ENCODE assay signal across 11 cellular contexts in genomic region chr2:181680055-181680936, GRCh38. TPM values are rescaled to one million over a fixed set of nuclear protein-coding genes. Genes with fewer than 3 reads are reported as not detected.
DNase-seq lines count a peak whose midpoint lies in the region; ATAC-seq and TF ChIP-seq lines count a peak whose summit lies in the region.
"Had no signal": no experiment of that assay in that cellular context is flagged by ENCODE, and none has a peak within 500 bp of the region (broad histone marks: within the 10 kb centered on the region; RNA-seq: fewer than 3 reads in every experiment).

Gene NEUROD1 (minus strand): TSS chr2:181680517. CDS start chr2:181678860, 1,657 bp downstream.

- H3K36me3 ChIP-seq in tibial artery, result no peaks in the 10 kb centered on the region
- H3K36me3 ChIP-seq: BLaER1, Peyer's patch, upper lobe of left lung had no signal

- peak within 1 kb of the TSS in 1 of 2 donors; percentile 14 for H3K4me3 ChIP-seq in tibial artery
- H3K4me3 ChIP-seq: BLaER1 had no signal

- TF ChIP-seq CTCF in endothelial cell (IDR thresholded peaks at IDR 0.05; ENCODE audit: unreplicated experiment) (no peak), tibial artery (IDR thresholded peaks at IDR 0.05) (no peak)

- H3K4me1 ChIP-seq in tibial artery, result peaks cover 0 to 40% (median 31%) of the 10 kb centered on the region in 4 donors
- H3K4me1 ChIP-seq: BLaER1 had no signal

- peak; percentile 51 for DNase-seq in activated CD4-positive, alpha-beta T cell treated with anti-CD3 and anti-CD28 coated beads for 36 hours
- no peak for DNase-seq in activated CD4-positive, alpha-beta T cell treated with anti-CD3 and anti-CD28 coated beads, Interleukin-2, amount 50 U/mL, for 4 hours
- peak; percentile 64 for DNase-seq in NCI-H510A treated with DMSO at 0.1 percent for 48 hours (lab: John Stamatoyannopoulos, UW)
- no peak for DNase-seq in endothelial cell (ENCODE audit: low spot score)
- peak; percentile 34 for DNase-seq in stimulated activated CD8-positive, alpha-beta memory T cell treated with anti-CD3 and anti-CD28 coated beads, Interleukin-4, amount 100 ng/mL, for 48 hours
- no peak for DNase-seq in tibial artery
- no peak for DNase-seq in SIG-M5 (lab: John Stamatoyannopoulos, UW)

- peaks cover 0 to 6% (median 0%) of the 10 kb centered on the region in 3 donors for H3K9me3 ChIP-seq in tibial artery
- H3K9me3 ChIP-seq: Peyer's patch, upper lobe of left lung had no signal

- H3K27me3 Mint-ChIP-seq in activated CD4-positive, alpha-beta T cell treated with anti-CD3 and anti-CD28 coated beads for 36 hours, result peaks cover 75% of the 10 kb centered on the region
- peaks cover 36% of the 10 kb centered on the region for H3K27me3 Mint-ChIP-seq in endothelial cell (ENCODE audit: unreplicated experiment)

- peaks cover 44% of the 10 kb centered on the region for H3K4me1 Mint-ChIP-seq in activated CD4-positive, alpha-beta T cell treated with anti-CD3 and anti-CD28 coated beads for 36 hours
- H3K4me1 Mint-ChIP-seq in endothelial cell (ENCODE audit: unreplicated experiment), result peaks cover 36% of the 10 kb centered on the region

- H3K27ac Mint-ChIP-seq in activated CD4-positive, alpha-beta T cell treated with anti-CD3 and anti-CD28 coated beads for 36 hours, result no peak within 1 kb of the TSS
- peak within 1 kb of the TSS; percentile 34 for H3K27ac Mint-ChIP-seq in endothelial cell (ENCODE audit: unreplicated experiment)

- peaks cover 7% of the 10 kb centered on the region for H3K9me3 Mint-ChIP-seq in activated CD4-positive, alpha-beta T cell treated with anti-CD3 and anti-CD28 coated beads for 36 hours (ENCODE audit: low read depth)
- H3K9me3 Mint-ChIP-seq in endothelial cell (ENCODE audit: unreplicated experiment), result no peaks in the 10 kb centered on the region

- POLR2A ChIA-PET in activated CD4-positive, alpha-beta T cell treated with anti-CD3 and anti-CD28 coated beads for 36 hours (lab: Charles Lee), result no interaction called here

- no peak within 1 kb of the TSS for H3K27ac ChIP-seq in tibial artery
- H3K27ac ChIP-seq: BLaER1, Peyer's patch, upper lobe of left lung had no signal

- ATAC-seq in activated CD4-positive, alpha-beta T cell treated with anti-CD3 and anti-CD28 coated beads for 36 hours, result peak; percentile 28
- ATAC-seq in HG03095 (IDR thresholded peaks at IDR 0.05; ENCODE audit: unreplicated experiment), result no peak

- H3K36me3 Mint-ChIP-seq in activated CD4-positive, alpha-beta T cell treated with anti-CD3 and anti-CD28 coated beads for 36 hours (ENCODE audit: low read depth), result no peaks in the 10 kb centered on the region
- H3K36me3 Mint-ChIP-seq in endothelial cell (ENCODE audit: low read depth, unreplicated experiment), result peaks cover 10% of the 10 kb centered on the region

- CTCF ChIA-PET in activated CD4-positive, alpha-beta T cell treated with anti-CD3 and anti-CD28 coated beads for 36 hours (lab: Charles Lee), result interaction anchor here (0.8 to 1.0 kb wide), 2 partner anchors 33 to 155 kb away, joined by 3 read pairs; no protein-coding TSS in a partner anchor

- peaks cover 0 to 85% of the 10 kb centered on the region in 2 donors for H3K27me3 ChIP-seq in tibial artery

- peak within 1 kb of the TSS; percentile 59 for H3K4me3 Mint-ChIP-seq in activated CD4-positive, alpha-beta T cell treated with anti-CD3 and anti-CD28 coated beads for 36 hours
- H3K4me3 Mint-ChIP-seq in endothelial cell (ENCODE audit: unreplicated experiment), result peak within 1 kb of the TSS; percentile 83

- intact Hi-C loops in activated CD4-positive, alpha-beta T cell treated with anti-CD3 and anti-CD28 coated beads for 36 hours (cut with DNase I, micrococcal nuclease), result loop anchor here in 1 of 2 experiments (10.0 kb wide), 1 partner anchor 215 kb away; no protein-coding TSS in a partner anchor
- intact Hi-C loops in tibial artery (cut with DNase I; ENCODE audit: low total_unique reads), result no loop called here

RNA-seq across cellular contexts. Expression of gene NEUROD1, which starts in this region (rescaled TPM):
- not detected for total RNA-seq in activated CD4-positive, alpha-beta T cell treated with anti-CD3 and anti-CD28 coated beads for 36 hours
- total RNA-seq in endothelial cell (ENCODE audit: unreplicated experiment), result not detected
- total RNA-seq: upper lobe of left lung had no signal

Comparison
In these comparisons a context has a peak if more than half of its experiments do, and no peak if none do; other contexts are left out.
1. Peak in DNase-seq and ATAC-seq in activated CD4-positive, alpha-beta T cell treated with anti-CD3 and anti-CD28 coated beads for 36 hours; RNA of the gene not detected or under 1 TPM.
2. DNase-seq: peak in NCI-H510A treated with DMSO at 0.1 percent for 48 hours (single experiment) and stimulated activated CD8-positive, alpha-beta memory T cell treated with anti-CD3 and anti-CD28 coated beads, Interleukin-4, amount 100 ng/mL, for 48 hours (single experiment); none in activated CD4-positive, alpha-beta T cell treated with anti-CD3 and anti-CD28 coated beads, Interleukin-2, amount 50 U/mL, for 4 hours (0 of 2), endothelial cell (single experiment), tibial artery (0 of 2) and SIG-M5 (single experiment).